Comparison of ENCODE assay signal across 10 cellular contexts in genomic region chr1:231460614-231461013, GRCh38. TPM values are rescaled to one million over a fixed set of nuclear protein-coding genes. Genes with fewer than 3 reads are reported as not detected.
DNase-seq lines count a peak whose midpoint lies in the region; ATAC-seq, FAIRE-seq and TF ChIP-seq lines count a peak whose summit lies in the region.
"Had no signal": no experiment of that assay in that cellular context is flagged by ENCODE, and none has a peak within 500 bp of the region (broad histone marks: within the 10 kb centered on the region; RNA-seq: fewer than 3 reads in every experiment).

No MANE protein-coding gene starts in this region.

- no peaks in the 10 kb centered on the region for H3K9me1 ChIP-seq in K562 (ENCODE audit: control insufficient read depth, insufficient read depth, low read length)

- ATAC-seq in HG02623 (IDR thresholded peaks at IDR 0.05; ENCODE audit: unreplicated experiment) (peak; percentile 53), T-cell (replicated peaks in 1 of 4) (peak; percentile 61 to 93 (median 88)), K562 (peak; percentile 72), heart left ventricle (no peak), GM19455 (IDR thresholded peaks at IDR 0.05; ENCODE audit: unreplicated experiment) (no peak)
- peak; percentile 96 for ATAC-seq in stimulated activated effector memory CD8-positive, alpha-beta T cell treated with anti-CD3 and anti-CD28 coated beads, Interleukin-12 subunit alpha, Interleukin-12 subunit beta, amount 100 ng/mL, for 72 hours

- no peak for TF ChIP-seq POLR2A in K562 (conservative IDR thresholded peaks at IDR 0.05)
- no peak for TF ChIP-seq POLR2A in heart left ventricle (IDR thresholded peaks at IDR 0.05)

- DNase-seq in CD8-positive, alpha-beta memory T cell, result peak; percentile 23 to 78 (median 65)
- DNase-seq in T-cell, result peak in 33 of 34 experiments; percentile 2 to 61 (median 40)
- peak in 2 of 4 experiments; percentile 18 to 55 for DNase-seq in K562 (ENCODE audit: extremely low read depth in 1 of 4, low spot score in 3 of 4)
- peak; percentile 52 to 80 for DNase-seq in stimulated activated effector memory CD8-positive, alpha-beta T cell treated with anti-CD3 and anti-CD28 coated beads, Interleukin-12 subunit alpha, Interleukin-12 subunit beta, amount 100 ng/mL, for 72 hours (ENCODE audit: low spot score in 2 of 2)
- DNase-seq in heart left ventricle, result no peak
- no peak for DNase-seq in hypothalamus (lab: John Stamatoyannopoulos, UW)

- H3K9ac ChIP-seq in K562 (ENCODE audit: insufficient read depth in 1 of 2, low read depth in 2 of 2, low read length in 2 of 2), result no peak overlapping the region

- H3K4me3 ChIP-seq in CD8-positive, alpha-beta memory T cell (ENCODE audit: low read length), result no peak overlapping the region
- no peak overlapping the region for H3K4me3 ChIP-seq in K562
- no peak overlapping the region for H3K4me3 ChIP-seq in heart left ventricle
- H3K4me3 ChIP-seq: upper lobe of left lung had no signal

- FAIRE-seq in K562 (lab: Jason Lieb, UNC), result no peak

- BruUV-seq in K562 (replicated peaks; lab: Mats Ljungman, UMichigan), result no TSS peak

- no peaks in the 10 kb centered on the region for H3K79me2 ChIP-seq in K562 (ENCODE audit: control insufficient read depth, insufficient read depth, low read length)

- peaks cover 15% of the 10 kb centered on the region for H3K27me3 ChIP-seq in CD8-positive, alpha-beta memory T cell (ENCODE audit: insufficient read depth, low read length, poor library complexity, severe bottlenecking)
- H3K27me3 ChIP-seq in K562 (ENCODE audit: control insufficient read depth in 2 of 2, insufficient read depth in 2 of 2, low read length in 2 of 2) (no peaks in the 10 kb centered on the region; a peak in 1 of 5 replicates), heart left ventricle (peaks cover 0 to 57% (median 0%) of the 10 kb centered on the region in 9 donors)
- H3K27me3 ChIP-seq: upper lobe of left lung had no signal

- H3K4me3 Mint-ChIP-seq in CD8-positive, alpha-beta memory T cell, result peak overlapping the region in 1 of 7 donors; percentile 0
- H3K4me3 Mint-ChIP-seq in T-cell, result peak overlapping the region in 1 of 3 donors; percentile 3
- no peak overlapping the region for H3K4me3 Mint-ChIP-seq in stimulated activated effector memory CD8-positive, alpha-beta T cell treated with anti-CD3 and anti-CD28 coated beads, Interleukin-12 subunit alpha, Interleukin-12 subunit beta, amount 100 ng/mL, for 72 hours
- H3K4me3 Mint-ChIP-seq: dendritic cell treated with granulocyte-macrophage colony-stimulating factor and Interleukin-4, amounts not matched to agents 40 ng/mL and 50 ng/mL, for 4 days had no signal

- H3K4me2 ChIP-seq in K562 (ENCODE audit: insufficient read depth, low read length), result no peak overlapping the region

- in situ Hi-C loops in K562 (cut with MboI), result no loop called here

- peaks cover 39 to 59% of the 10 kb centered on the region in 2 donors for H3K27me3 Mint-ChIP-seq in CD8-positive, alpha-beta memory T cell
- peaks cover 58 to 64% of the 10 kb centered on the region in 2 donors for H3K27me3 Mint-ChIP-seq in T-cell

- peaks cover 9 to 12% (median 10%) of the 10 kb centered on the region in 5 donors for H3K9me3 Mint-ChIP-seq in CD8-positive, alpha-beta memory T cell
- peaks cover 5 to 11% (median 10%) of the 10 kb centered on the region in 3 donors for H3K9me3 Mint-ChIP-seq in T-cell
- no peaks in the 10 kb centered on the region for H3K9me3 Mint-ChIP-seq in stimulated activated effector memory CD8-positive, alpha-beta T cell treated with anti-CD3 and anti-CD28 coated beads, Interleukin-12 subunit alpha, Interleukin-12 subunit beta, amount 100 ng/mL, for 72 hours

- CTCF ChIA-PET in CD8-positive, alpha-beta memory T cell (lab: Charles Lee), result no interaction called here
- CTCF ChIA-PET in T-cell (lab: Charles Lee), result interaction anchor here in 1 of 2 donors (0.6 kb wide), 1 partner anchor 20 kb away, joined by 4 read pairs; no protein-coding TSS in a partner anchor
- CTCF ChIA-PET in K562 (lab: Yijun Ruan, JAX; ENCODE audit: low intra/inter-chr PET ratio), result no interaction called here

- H4K20me1 ChIP-seq in K562 (replicated peaks; ENCODE audit: control insufficient read depth, insufficient read depth, low read length), result no peaks in the 10 kb centered on the region

- no peak overlapping the region for H3K27ac ChIP-seq in CD8-positive, alpha-beta memory T cell (ENCODE audit: low read depth, low read length)
- no peak overlapping the region for H3K27ac ChIP-seq in K562 (ENCODE audit: extremely low read depth, low read depth, low read length)
- H3K27ac ChIP-seq in heart left ventricle, result no peak overlapping the region
- H3K27ac ChIP-seq: upper lobe of left lung had no signal

- TF ChIP-seq RAD21 in K562 (CRISPR knock-in tag; conservative IDR thresholded peaks at IDR 0.05 in 1 of 2, IDR thresholded peaks at IDR 0.05 in 1 of 2), result 0 out of 4 replicates have a peak, but pooled peaks of 1 of the 2 experiments have one; percentile 4

- H3K27ac Mint-ChIP-seq in CD8-positive, alpha-beta memory T cell, result peak overlapping the region in 2 of 8 donors; percentile 3 to 21
- H3K27ac Mint-ChIP-seq in T-cell, result no peak overlapping the region
- peak overlapping the region; percentile 15 for H3K27ac Mint-ChIP-seq in stimulated activated effector memory CD8-positive, alpha-beta T cell treated with anti-CD3 and anti-CD28 coated beads, Interleukin-12 subunit alpha, Interleukin-12 subunit beta, amount 100 ng/mL, for 72 hours
- H3K27ac Mint-ChIP-seq: dendritic cell treated with granulocyte-macrophage colony-stimulating factor and Interleukin-4, amounts not matched to agents 40 ng/mL and 50 ng/mL, for 4 days had no signal

- TF ChIP-seq EP300 in K562 (IDR thresholded peaks at IDR 0.05; ENCODE audit: low read length), result no peak

- no peaks in the 10 kb centered on the region for H3K9me3 ChIP-seq in CD8-positive, alpha-beta memory T cell (ENCODE audit: low read length)
- H3K9me3 ChIP-seq in K562 (replicated peaks; ENCODE audit: control insufficient read depth, insufficient read depth, low read depth, low read length) (no peaks in the 10 kb centered on the region), heart left ventricle (peaks cover 0 to 30% (median 7%) of the 10 kb centered on the region in 12 donors)
- H3K9me3 ChIP-seq: upper lobe of left lung had no signal

- POLR2A ChIA-PET in CD8-positive, alpha-beta memory T cell (lab: Charles Lee), result no interaction called here
- POLR2A ChIA-PET in T-cell (lab: Charles Lee) (no interaction called here), K562 (lab: Yijun Ruan, JAX) (no interaction called here)

- 0% methylated on average over 2 of the region's 2 CpGs for WGBS in K562 (ENCODE audit: insufficient coverage, low coverage, missing lambda C conversion rate)
- 54 to 71% (median 60%) methylated on average over 2 of the region's 2 CpGs for WGBS in heart left ventricle, 4 donors

- H2AFZ ChIP-seq in K562 (ENCODE audit: low read depth, low read length), result no peak overlapping the region

- TF ChIP-seq CTCF in K562 (IDR thresholded peaks at IDR 0.05 in 2 of 3, conservative IDR thresholded peaks at IDR 0.05 in 1 of 3; ENCODE audit: insufficient read depth in 2 of 3, low read depth in 1 of 3, low read length in 3 of 3) (no peak), heart left ventricle (IDR thresholded peaks at IDR 0.05) (no peak)

- no peaks in the 10 kb centered on the region for H3K36me3 ChIP-seq in CD8-positive, alpha-beta memory T cell (ENCODE audit: insufficient read depth, low read length)
- no peaks in the 10 kb centered on the region for H3K36me3 ChIP-seq in K562 (ENCODE audit: control insufficient read depth, insufficient read depth, low read length)
- no peaks in the 10 kb centered on the region for H3K36me3 ChIP-seq in heart left ventricle
- H3K36me3 ChIP-seq: upper lobe of left lung had no signal

- H3K36me3 Mint-ChIP-seq in CD8-positive, alpha-beta memory T cell, result peaks cover 0 to 2% (median 0%) of the 10 kb centered on the region in 3 donors
- no peaks in the 10 kb centered on the region for H3K36me3 Mint-ChIP-seq in T-cell
- peaks cover 7% of the 10 kb centered on the region for H3K36me3 Mint-ChIP-seq in stimulated activated effector memory CD8-positive, alpha-beta T cell treated with anti-CD3 and anti-CD28 coated beads, Interleukin-12 subunit alpha, Interleukin-12 subunit beta, amount 100 ng/mL, for 72 hours

- peaks cover 12 to 23% (median 12%) of the 10 kb centered on the region in 3 donors for H3K4me1 Mint-ChIP-seq in CD8-positive, alpha-beta memory T cell
- H3K4me1 Mint-ChIP-seq in T-cell, result peaks cover 14 to 18% (median 16%) of the 10 kb centered on the region in 3 donors
- H3K4me1 Mint-ChIP-seq in stimulated activated effector memory CD8-positive, alpha-beta T cell treated with anti-CD3 and anti-CD28 coated beads, Interleukin-12 subunit alpha, Interleukin-12 subunit beta, amount 100 ng/mL, for 72 hours, result peaks cover 24% of the 10 kb centered on the region

- H3K4me1 ChIP-seq in CD8-positive, alpha-beta memory T cell (ENCODE audit: insufficient read depth, low read length), result peaks cover 11% of the 10 kb centered on the region
- no peaks in the 10 kb centered on the region; a peak in 1 of 5 replicates for H3K4me1 ChIP-seq in K562 (replicated peaks in 1 of 2; ENCODE audit: control insufficient read depth in 2 of 2, insufficient read depth in 2 of 2, low read length in 2 of 2)
- H3K4me1 ChIP-seq in heart left ventricle, result peaks cover 0 to 13% (median 0%) of the 10 kb centered on the region in 12 donors
- H3K4me1 ChIP-seq: upper lobe of left lung had no signal

- intact Hi-C loops in K562 (cut with micrococcal nuclease), result no loop called here
- intact Hi-C loops in heart left ventricle (cut with DNase I), result no loop called here

RNA-seq across cellular contexts. Expression of gene EGLN1, which starts 38.5 kb away (rescaled TPM):
- 10 to 100 TPM; 21.0 to 24.2 TPM for total RNA-seq in CD8-positive, alpha-beta memory T cell
- 30.9 TPM for polyA plus RNA-seq in CD8-positive, alpha-beta memory T cell
- 10 to 100 TPM; 13.9 to 20.8 (median 18.5) TPM for total RNA-seq in T-cell
- total RNA-seq in K562 (2011; cell fraction: chromatin; rRNA removed; ENCODE audit: low replicate concordance), result 9.0 and 24.6 TPM in 2 replicates
- 8.0 and 10.8 TPM in 2 replicates for total RNA-seq in K562 (2011; cell fraction: nucleolus; rRNA removed)
- 13.1 and 13.6 TPM in 2 replicates for total RNA-seq in K562 (2011; cell fraction: nucleoplasm; rRNA removed)
- total RNA-seq in K562 (2014; rRNA removed), result 18.4 TPM in 2 replicates
- 30.7 and 31.8 TPM in 2 replicates for total RNA-seq in K562 (2014; rRNA removed; fragmentation: Illumina TruSeq; extraction: Trizol)
- 31.4 and 32.9 TPM in 2 replicates for total RNA-seq in K562 (2015; rRNA removed; fragmentation: Illumina TruSeq; extraction: Trizol)
- 24.6 and 25.0 TPM in 2 replicates for total RNA-seq in K562 (2021)
- polyA plus RNA-seq in K562 (2011; rRNA removed), result 38.2 and 54.3 TPM in 2 replicates
- 13.5 and 21.9 TPM in 2 replicates for polyA plus RNA-seq in K562 (2011; cell fraction: cytosol; rRNA removed)
- polyA plus RNA-seq in K562 (2011; cell fraction: nucleus; rRNA removed), result 6.9 and 13.0 TPM in 2 replicates
- polyA plus RNA-seq in K562 (2012), result 18.9 and 39.6 TPM in 2 replicates
- 27.1 and 29.3 TPM in 2 replicates for polyA plus RNA-seq in K562 (2014; fragmentation: Illumina TruSeq; extraction: Trizol)
- 1 to 10 TPM; 5.2 to 5.6 TPM for polyA plus RNA-seq in K562 (2014; fragmentation: Nextera tagmentation; extraction: Ambion mirVana)
- 14.1 and 17.2 TPM in 2 replicates for polyA plus RNA-seq in K562 (2014; rRNA removed)
- 106 and 110 TPM in 2 replicates for polyA minus RNA-seq in K562 (2011; rRNA and poly(A)+ RNA removed)
- 25.7 and 40.9 TPM in 2 replicates for polyA minus RNA-seq in K562 (2011; cell fraction: cytosol; rRNA and poly(A)+ RNA removed)
- 13.1 and 21.5 TPM in 2 replicates for polyA minus RNA-seq in K562 (2011; cell fraction: nucleus; rRNA and poly(A)+ RNA removed)
- total RNA-seq in heart left ventricle, result 100 to 1,000 TPM in 1 of 9 donors, 10 to 100 TPM in 8; 51.6 to 122 (median 77.8) TPM
- 10 to 100 TPM; 20.8 to 59.2 TPM for polyA plus RNA-seq in heart left ventricle

Comparison
In these comparisons a context has a peak if more than half of its experiments do, and no peak if none do; other contexts are left out.
1. DNase-seq: peak in CD8-positive, alpha-beta memory T cell (5 of 5), T-cell (33 of 34) and stimulated activated effector memory CD8-positive, alpha-beta T cell treated with anti-CD3 and anti-CD28 coated beads, Interleukin-12 subunit alpha, Interleukin-12 subunit beta, amount 100 ng/mL, for 72 hours (2 of 2); none in heart left ventricle (0 of 5) and hypothalamus (0 of 51).
2. ATAC-seq: peak in HG02623 (single experiment), T-cell (4 of 4), K562 (single experiment) and stimulated activated effector memory CD8-positive, alpha-beta T cell treated with anti-CD3 and anti-CD28 coated beads, Interleukin-12 subunit alpha, Interleukin-12 subunit beta, amount 100 ng/mL, for 72 hours (single experiment); none in heart left ventricle (0 of 4) and GM19455 (single experiment).